In the genomic region with DNA sequence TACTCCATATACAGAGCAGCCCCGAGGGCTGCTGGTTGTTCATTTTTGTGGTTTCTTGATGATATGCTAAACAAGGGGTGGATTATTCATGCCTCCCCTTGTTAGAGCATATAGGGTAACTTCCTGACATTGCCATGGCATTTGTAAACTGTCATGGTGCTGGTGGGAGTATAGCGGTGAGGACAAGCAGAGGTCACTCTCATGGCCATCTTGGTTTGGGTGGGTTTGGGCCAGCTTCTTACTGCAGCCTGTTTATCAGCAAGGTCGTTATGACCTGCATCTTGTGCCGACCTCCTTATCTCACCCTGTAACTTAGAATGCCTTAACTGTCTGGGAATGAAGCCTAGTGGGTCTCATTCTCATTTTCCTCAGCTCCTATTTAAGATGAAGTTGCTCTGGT, we compare ENCODE assay signal across 22 cellular contexts. TPM values are rescaled to one million over a fixed set of nuclear protein-coding genes. Genes with fewer than 3 reads are reported as not detected.
A peak's percentile ranks its signal among the peaks of the same experiment; 100 is the strongest.
DNase-seq lines count a peak whose midpoint lies in the region; ATAC-seq and TF ChIP-seq lines count a peak whose summit lies in the region.
"Had no signal": no experiment of that assay in that cellular context is flagged by ENCODE, and none has a peak within 500 bp of the region (broad histone marks: within the 10 kb centered on the region; RNA-seq: fewer than 3 reads in every experiment).

No MANE protein-coding gene starts in this region.

- POLR2A ChIA-PET in PC-3 (lab: Charles Lee; ENCODE audit: unreplicated experiment) = no interaction called here

- WGBS in GM23248 (ENCODE audit: low coverage in 1 of 2, low lambda C conversion rate in 2 of 2, missing lambda C conversion rate in 2 of 2), 2 experiments = 71 to 76% methylated on average over 4 of the region's 4 CpGs
- 80% methylated on average over 3 of the region's 4 CpGs for WGBS in mammary epithelial cell (ENCODE audit: low coverage, missing lambda C conversion rate)
- 88% methylated on average over 4 of the region's 4 CpGs for WGBS in prostate gland

- ATAC-seq in PC-3 (no peak), GM21786 (IDR thresholded peaks at IDR 0.05; ENCODE audit: unreplicated experiment) (no peak)
- ATAC-seq: activated CD8-positive, alpha-beta T cell treated with anti-CD3 and anti-CD28 coated beads, Interleukin-2, amount 10 ng/mL, durations not matched to agents 7 days and 5 days; mucosa of descending colon had no signal

- no peak overlapping the region for H3K4me3 ChIP-seq in GM23248
- no peak overlapping the region for H3K4me3 ChIP-seq in PC-3 (ENCODE audit: low read length)
- no peak overlapping the region for H3K4me3 ChIP-seq in mammary epithelial cell (replicated peaks in 1 of 3; ENCODE audit: insufficient read depth in 1 of 3, low read depth in 2 of 3, low read length in 3 of 3)
- no peak overlapping the region for H3K4me3 ChIP-seq in osteoblast (ENCODE audit: insufficient read depth, low read length)
- no peak overlapping the region for H3K4me3 ChIP-seq in prostate gland
- H3K4me3 ChIP-seq: coronary artery, left lung, mucosa of descending colon, testis had no signal

- TF ChIP-seq CTCF in PC-3 (conservative IDR thresholded peaks at IDR 0.05; ENCODE audit: low read depth, low read length) = no peak
- no peak for TF ChIP-seq CTCF in mammary epithelial cell (conservative IDR thresholded peaks at IDR 0.05 in 1 of 2, IDR thresholded peaks at IDR 0.05 in 1 of 2; ENCODE audit: extremely low read depth in 1 of 2, insufficient read depth in 1 of 2, low read depth in 1 of 2, low read length in 2 of 2)
- no peak for TF ChIP-seq CTCF in osteoblast (IDR thresholded peaks at IDR 0.05; ENCODE audit: extremely low read depth, low read depth, low read length)
- no peak for TF ChIP-seq CTCF in prostate gland (IDR thresholded peaks at IDR 0.05)

- intact Hi-C loops in PC-3 (cut with micrococcal nuclease) (no loop called here), mammary epithelial cell (cut with micrococcal nuclease) (no loop called here), prostate gland (cut with DNase I) (no loop called here)

- H2AFZ ChIP-seq in GM23248 (peak overlapping the region; percentile 54; the same call in 1 of the 2 replicates), PC-3 (ENCODE audit: low read length) (no peak overlapping the region), mammary epithelial cell (ENCODE audit: low read depth, low read length) (peak overlapping the region; percentile 54), osteoblast (ENCODE audit: low read length) (peak overlapping the region; percentile 53)

- H3K4me2 ChIP-seq in GM23248 (ENCODE audit: unreplicated experiment) (no peak overlapping the region), PC-3 (ENCODE audit: low read length) (peak overlapping the region; percentile 41; the same call in 1 of the 2 replicates), mammary epithelial cell (ENCODE audit: insufficient read depth, low read depth, low read length) (no peak overlapping the region), osteoblast (ENCODE audit: insufficient read depth, low read length) (no peak overlapping the region)

- H3K4me1 ChIP-seq in GM23248 (ENCODE audit: insufficient read depth) = peaks cover 25% of the 10 kb centered on the region
- H3K4me1 ChIP-seq in PC-3 (ENCODE audit: insufficient read depth, low read length) = peaks cover 37% of the 10 kb centered on the region
- peaks cover 32% of the 10 kb centered on the region for H3K4me1 ChIP-seq in mammary epithelial cell (ENCODE audit: insufficient read depth, low read length)
- H3K4me1 ChIP-seq in osteoblast (ENCODE audit: insufficient read depth, low read length) = peaks cover 14% of the 10 kb centered on the region
- H3K4me1 ChIP-seq in prostate gland (replicated peaks) = no peaks in the 10 kb centered on the region
- H3K4me1 ChIP-seq: left lung, testis had no signal

- CTCF ChIA-PET in PC-3 (lab: Charles Lee) (no interaction called here), mammary epithelial cell (lab: Charles Lee; ENCODE audit: low non-redundant PET) (no interaction called here)

- H3K9me3 ChIP-seq in GM23248 (ENCODE audit: low read depth) (no peaks in the 10 kb centered on the region), PC-3 (ENCODE audit: low read length) (no peaks in the 10 kb centered on the region), mammary epithelial cell (replicated peaks; ENCODE audit: insufficient read depth, low read length) (no peaks in the 10 kb centered on the region), osteoblast (ENCODE audit: low read depth, low read length) (no peaks in the 10 kb centered on the region), prostate gland (no peaks in the 10 kb centered on the region)
- H3K9me3 ChIP-seq: left lung, mucosa of descending colon, testis had no signal

- DNase-seq in GM23248 (no peak), PC-3 (no peak), mammary epithelial cell (no peak), osteoblast (ENCODE audit: insufficient read length, low spot score, missing footprints) (no peak), NCI-H2081 treated with DMSO at 0.1 percent for 48 hours (lab: John Stamatoyannopoulos, UW) (no peak), prostate gland (ENCODE audit: low spot score) (no peak), hippocampal formation (lab: John Stamatoyannopoulos, UW) (no peak)
- DNase-seq: activated CD8-positive, alpha-beta T cell treated with anti-CD3 and anti-CD28 coated beads, Interleukin-2, amount 10 ng/mL, durations not matched to agents 7 days and 5 days; activated gamma-delta T cell; glutamatergic neuron; left lung; mucosa of descending colon; NCI-H524; nephron progenitor cell; posterior cingulate gyrus; RPMI8226; T-helper 9 cell; testis had no signal

- H4K20me1 ChIP-seq in GM23248 (ENCODE audit: insufficient read depth) (no peaks in the 10 kb centered on the region), PC-3 (ENCODE audit: low read length) (no peaks in the 10 kb centered on the region), mammary epithelial cell (ENCODE audit: insufficient read depth, low read length) (no peaks in the 10 kb centered on the region), osteoblast (ENCODE audit: insufficient read depth, low read length) (no peaks in the 10 kb centered on the region)

- H3K36me3 ChIP-seq in GM23248 (ENCODE audit: low read depth) (no peaks in the 10 kb centered on the region), PC-3 (ENCODE audit: low read depth, low read length) (no peaks in the 10 kb centered on the region), mammary epithelial cell (ENCODE audit: insufficient read depth, low read length) (no peaks in the 10 kb centered on the region), osteoblast (ENCODE audit: insufficient read depth, low read length) (no peaks in the 10 kb centered on the region), prostate gland (no peaks in the 10 kb centered on the region)
- H3K36me3 ChIP-seq: left lung had no signal

- BruUV-seq in PC-3 (replicated peaks; lab: Mats Ljungman, UMichigan) (no TSS peak), mammary epithelial cell (replicated peaks; lab: Mats Ljungman, UMichigan) (no TSS peak)

- dilution Hi-C loops in mammary epithelial cell (cut with HindIII; ENCODE audit: low sequenced_read_pairs) = no loop called here

- H3K9me2 ChIP-seq in GM23248 (ENCODE audit: insufficient read depth) (no peaks in the 10 kb centered on the region), PC-3 (replicated peaks; ENCODE audit: low read length) (no peaks in the 10 kb centered on the region)

- in situ Hi-C loops in GM23248 (cut with MboI) (no loop called here), mammary epithelial cell (cut with MboI; ENCODE audit: low sequenced_read_pairs in 2 of 2) (no loop called here)

- H3K9ac ChIP-seq in GM23248 (no peak overlapping the region), PC-3 (ENCODE audit: low read length) (no peak overlapping the region), mammary epithelial cell (ENCODE audit: insufficient read depth, low read length) (no peak overlapping the region)

- H3K27me3 ChIP-seq in GM23248 (replicated peaks; ENCODE audit: insufficient read depth) = no peaks in the 10 kb centered on the region
- H3K27me3 ChIP-seq in PC-3 (ENCODE audit: low read length) = no peaks in the 10 kb centered on the region
- no peaks in the 10 kb centered on the region for H3K27me3 ChIP-seq in mammary epithelial cell (ENCODE audit: insufficient read depth, low read length)
- H3K27me3 ChIP-seq in osteoblast (ENCODE audit: insufficient read depth, low read length) = no peaks in the 10 kb centered on the region
- no peaks in the 10 kb centered on the region for H3K27me3 ChIP-seq in prostate gland (replicated peaks; ENCODE audit: insufficient read depth)
- H3K27me3 ChIP-seq: left lung, testis had no signal

- TF ChIP-seq POLR2A in prostate gland (IDR thresholded peaks at IDR 0.05) = no peak

- H3K79me2 ChIP-seq in GM23248 (ENCODE audit: insufficient read depth) (no peaks in the 10 kb centered on the region), PC-3 (ENCODE audit: low read length) (no peaks in the 10 kb centered on the region), mammary epithelial cell (ENCODE audit: insufficient read depth, low read length) (no peaks in the 10 kb centered on the region), osteoblast (ENCODE audit: insufficient read depth, low read length) (no peaks in the 10 kb centered on the region)

- H3F3A ChIP-seq in GM23248 (ENCODE audit: insufficient read depth) (no peaks in the 10 kb centered on the region), PC-3 (ENCODE audit: low read length, unreplicated experiment) (no peaks in the 10 kb centered on the region)

- H3K27ac ChIP-seq in GM23248 (no peak overlapping the region), PC-3 (ENCODE audit: low read length) (no peak overlapping the region), mammary epithelial cell (ENCODE audit: insufficient read depth, low read depth, low read length) (peak overlapping the region; percentile 64), osteoblast (ENCODE audit: low read depth, low read length) (peak overlapping the region; percentile 50), prostate gland (no peak overlapping the region)
- H3K27ac ChIP-seq: coronary artery, left lung, testis had no signal

RNA-seq across cellular contexts. Expression of gene GNAT3, which starts 31.3 kb away (rescaled TPM):
- total RNA-seq in GM23248 (2014; rRNA removed; shearing (Covaris generic)) = not detected in 2 replicates
- polyA plus RNA-seq in GM23248 (2016; fragmentation: Nextera tagmentation; extraction: Ambion mirVana) (not detected in 2 replicates), mammary epithelial cell (not detected)
- total RNA-seq in PC-3 (2014; rRNA removed) (not detected in 2 replicates), mammary epithelial cell (not detected), osteoblast (not detected in 2 replicates), prostate gland (not detected)
- not detected for polyA minus RNA-seq in mammary epithelial cell
- total RNA-seq: activated CD8-positive, alpha-beta T cell treated with anti-CD3 and anti-CD28 coated beads, Interleukin-2, amount 10 ng/mL, durations not matched to agents 7 days and 5 days; bronchial epithelial cell; fibroblast of lung; left lung; mucosa of descending colon; testis had no signal
- polyA plus RNA-seq: fibroblast of lung had no signal

Comparison
In these comparisons a context has a peak if more than half of its experiments do, and no peak if none do; other contexts are left out.
1. H3K27ac ChIP-seq: peak in mammary epithelial cell (single experiment) and osteoblast (single experiment); none in GM23248 (single experiment), PC-3 (single experiment) and prostate gland (0 of 2).